13 cellular contexts compared by ENCODE assay signal in genomic region chr14:68705741-68706283, GRCh38.
DNase-seq lines count a peak whose midpoint lies in the region; ATAC-seq and TF ChIP-seq lines count a peak whose summit lies in the region.
"Had no signal": no experiment of that assay in that cellular context is flagged by ENCODE, and none has a peak within 500 bp of the region (broad histone marks: within the 10 kb centered on the region; RNA-seq: fewer than 3 reads in every experiment).

No MANE protein-coding gene starts in this region.

- no peak overlapping the region for H2BK120ac ChIP-seq in IMR-90 (ENCODE audit: low read depth, low read length)

- H3K27me3 ChIP-seq in BE2C = no peaks in the 10 kb centered on the region
- H3K27me3 ChIP-seq in IMR-90 (ENCODE audit: control insufficient read depth, insufficient read depth, low read length) = no peaks in the 10 kb centered on the region; the same call in 1 of the 2 replicates

- H3K4me2 ChIP-seq in IMR-90 (ENCODE audit: low read depth, low read length) = no peak overlapping the region

- H3K4me1 ChIP-seq in BE2C (no peaks in the 10 kb centered on the region), IMR-90 (ENCODE audit: control insufficient read depth, insufficient read depth, low read length) (peaks cover 12% of the 10 kb centered on the region), mucosa of descending colon (ENCODE audit: low read depth) (peaks cover 6% of the 10 kb centered on the region)

- CTCF ChIA-PET in IMR-90 (lab: Yijun Ruan, JAX) = no interaction called here

- H2BK15ac ChIP-seq in IMR-90 (ENCODE audit: low read depth, low read length) = peak overlapping the region; percentile 19; the same call in 2 of the 3 replicates

- H4K5ac ChIP-seq in IMR-90 (ENCODE audit: low read depth, low read length) = no peak overlapping the region

- H3K36me3 ChIP-seq in BE2C = no peaks in the 10 kb centered on the region
- no peaks in the 10 kb centered on the region for H3K36me3 ChIP-seq in IMR-90 (ENCODE audit: control insufficient read depth, insufficient read depth, low read length)
- H3K36me3 ChIP-seq in mucosa of descending colon (ENCODE audit: low read depth) = no peaks in the 10 kb centered on the region

- H2BK5ac ChIP-seq in IMR-90 (ENCODE audit: low read depth, low read length, poor library complexity, severe bottlenecking) = no peak overlapping the region

- H3K9ac ChIP-seq in IMR-90 (ENCODE audit: low read depth, low read length) = no peak overlapping the region

- H3K27ac ChIP-seq in IMR-90 (ENCODE audit: insufficient read depth, low read length) = no peak overlapping the region

- TF ChIP-seq RAD21 in IMR-90 (IDR thresholded peaks at IDR 0.05; ENCODE audit: low read length) = no peak

- no peaks in the 10 kb centered on the region for H3K79me1 ChIP-seq in IMR-90 (ENCODE audit: low read depth in 1 of 2, low read length in 2 of 2)

- no peak overlapping the region for H3K23ac ChIP-seq in IMR-90 (ENCODE audit: low read depth, low read length)

- H4K91ac ChIP-seq in IMR-90 (ENCODE audit: insufficient read depth, low read depth, low read length) = no peak overlapping the region; the same call in 1 of the 2 replicates

- POLR2A ChIA-PET in IMR-90 (lab: Charles Lee; ENCODE audit: unreplicated experiment) = no interaction called here

- 0 out of 2 replicates have a peak overlapping the region, but pooled peaks have one; percentile 80 for H2AK5ac ChIP-seq in IMR-90 (ENCODE audit: low read depth, low read length)

- no peaks in the 10 kb centered on the region for H4K20me1 ChIP-seq in IMR-90 (ENCODE audit: insufficient read depth, low read length)

- dilution Hi-C loops in IMR-90 (cut with HindIII; ENCODE audit: low sequenced_read_pairs, unreplicated experiment) = no loop called here

- intact Hi-C loops in IMR-90 (cut with micrococcal nuclease) = no loop called here
- intact Hi-C loops in mucosa of descending colon (cut with DNase I, micrococcal nuclease) = no loop called here

- peak overlapping the region; percentile 68 for H2BK20ac ChIP-seq in IMR-90 (ENCODE audit: low read depth, low read length)

- no TSS peak for BruUV-seq in IMR-90 (replicated peaks; lab: Mats Ljungman, UMichigan)

- no peak overlapping the region for H3K14ac ChIP-seq in IMR-90 (replicated peaks; ENCODE audit: low read depth, low read length)

- DNase-seq in BE2C = peak; percentile 17
- DNase-seq in IMR-90 = no peak
- DNase-seq in epithelial cell of esophagus (ENCODE audit: low read depth) = peak; percentile 92
- peak; percentile 87 to 88 (median 88) for DNase-seq in mucosa of descending colon
- no peak for DNase-seq in activated CD8-positive, alpha-beta memory T cell treated with anti-CD3 and anti-CD28 coated beads for 24 hours
- DNase-seq in occipital lobe (lab: John Stamatoyannopoulos, UW) = no peak
- no peak for DNase-seq in activated CD4-positive, CD25-positive, alpha-beta regulatory T cell (lab: John Stamatoyannopoulos, UW)
- DNase-seq: AML-193; NCI-H2171; stimulated activated CD4-positive, alpha-beta T cell treated with anti-CD3 and anti-CD28 coated beads, Interleukin-4, amount 100 ng/mL, for 24 hours; stimulated activated naive B cell treated with anti-CD40 and anti-IgM and Interleukin-4, amounts not matched to agents 10 μg/mL and 1 μg/mL and 100 μg/mL, for 72 hours had no signal

- in situ Hi-C loops in IMR-90 (cut with MboI; ENCODE audit: low sequenced_read_pairs) = no loop called here

- H3K4me3 ChIP-seq in BE2C (ENCODE audit: low read depth, low read length) (no peak overlapping the region), IMR-90 (ENCODE audit: insufficient read depth, low read depth, low read length) (no peak overlapping the region), epithelial cell of esophagus (ENCODE audit: low read length) (no peak overlapping the region), mucosa of descending colon (no peak overlapping the region)

- WGBS in IMR-90 (ENCODE audit: extremely low coverage in 2 of 2, insufficient read length in 1 of 2), 2 experiments = 93% methylated on average over 4 of the region's 10 CpGs; no CpG with 5 or more reads in 1 of the 2 experiments

- TF ChIP-seq CTCF in BE2C (IDR thresholded peaks at IDR 0.05; ENCODE audit: low read depth, low read length) = no peak
- no peak for TF ChIP-seq CTCF in IMR-90 (conservative IDR thresholded peaks at IDR 0.05; ENCODE audit: low read depth, low read length)
- TF ChIP-seq CTCF in epithelial cell of esophagus (IDR thresholded peaks at IDR 0.05; ENCODE audit: insufficient read depth, low read depth, low read length, missing control alignments) = no peak
- TF ChIP-seq CTCF in mucosa of descending colon (IDR thresholded peaks at IDR 0.05) = no peak

- peaks cover 19% of the 10 kb centered on the region for H3K9me1 ChIP-seq in IMR-90 (ENCODE audit: insufficient read depth, low read length)

- no peak overlapping the region for H3K56ac ChIP-seq in IMR-90 (ENCODE audit: extremely low read depth, insufficient read depth, low read length)

- H3K18ac ChIP-seq in IMR-90 (ENCODE audit: low read depth, low read length) = no peak overlapping the region

- H2AK9ac ChIP-seq in IMR-90 (replicated peaks; ENCODE audit: low read depth, low read length, poor library complexity) = peak overlapping the region; percentile 53

- H3K9me3 ChIP-seq in BE2C = no peaks in the 10 kb centered on the region
- H3K9me3 ChIP-seq in IMR-90 (ENCODE audit: control insufficient read depth, insufficient read depth, low read length) = peaks cover 4% of the 10 kb centered on the region; the same call in 1 of the 2 replicates
- H3K9me3 ChIP-seq in mucosa of descending colon = no peaks in the 10 kb centered on the region

- no peak overlapping the region for H4K8ac ChIP-seq in IMR-90 (ENCODE audit: low read depth in 2 of 2, low read length in 2 of 2)

- H2AFZ ChIP-seq in IMR-90 (replicated peaks; ENCODE audit: low read length, poor library complexity) = no peak overlapping the region

- no peak for TF ChIP-seq POLR2A in IMR-90 (IDR thresholded peaks at IDR 0.05; ENCODE audit: low read depth, low read length)

- ATAC-seq in IMR-90 (ENCODE audit: low read depth) (no peak), mucosa of descending colon (peak; percentile 98), GM19351 (IDR thresholded peaks at IDR 0.05; ENCODE audit: unreplicated experiment) (no peak)
- ATAC-seq: activated naive CD4-positive, alpha-beta T cell treated with anti-CD3 and anti-CD28 coated beads, Interleukin-2, amount 50 U/mL, for 72 hours; stimulated activated naive B cell treated with anti-CD40 and anti-IgM and Interleukin-4, amounts not matched to agents 10 μg/mL and 1 μg/mL and 100 μg/mL, for 72 hours had no signal

- peak overlapping the region; percentile 46; the same call in 1 of the 2 replicates for H3K4ac ChIP-seq in IMR-90 (ENCODE audit: low read depth, low read length)

TF ChIP-seq in IMR-90, 13 proteins besides CTCF, POLR2A, EP300 and RAD21:
- TF ChIP-seq BHLHE40 (IDR thresholded peaks at IDR 0.05; ENCODE audit: low read depth, low read length) (no peak), NFE2L2 (IDR thresholded peaks at IDR 0.05; ENCODE audit: low read depth, low read length) (no peak)

Comparison
In these comparisons a context has a peak if more than half of its experiments do, and no peak if none do; other contexts are left out.
1. DNase-seq: peak in BE2C (single experiment), epithelial cell of esophagus (single experiment) and mucosa of descending colon (3 of 3); none in IMR-90 (single experiment), activated CD8-positive, alpha-beta memory T cell treated with anti-CD3 and anti-CD28 coated beads for 24 hours (single experiment), occipital lobe (single experiment) and activated CD4-positive, CD25-positive, alpha-beta regulatory T cell (0 of 4).